In genomic region chr2:241350878-241351639, GRCh38 we compare ENCODE assay signal across 1 cellular context.
TF ChIP-seq lines count a peak whose summit lies in the region.

No MANE protein-coding gene starts in this region.

TF ChIP-seq in HepG2, 621 proteins besides CTCF, POLR2A, EP300 and RAD21 (continued from another document and continues in another):
- TF ChIP-seq TFDP1 (CRISPR knock-in tag; IDR thresholded peaks at IDR 0.05; ENCODE audit: borderline replicate concordance) (no peak), CCAR2 (optimal IDR thresholded peaks at IDR 0.05; ENCODE audit: low read depth, low read length) (no peak), DR1 (CRISPR knock-in tag; IDR thresholded peaks at IDR 0.05) (no peak), MXD3 (CRISPR knock-in tag; IDR thresholded peaks at IDR 0.05) (no peak), ZNF331 (CRISPR knock-in tag; IDR thresholded peaks at IDR 0.05) (0 out of 2 replicates have a peak, but pooled peaks have one; percentile 38), ZBTB40 (IDR thresholded peaks at IDR 0.05) (no peak), ZBTB40 (CRISPR knock-in tag; IDR thresholded peaks at IDR 0.05) (no peak), HDAC1 (CRISPR knock-in tag; IDR thresholded peaks at IDR 0.05) (peak; percentile 37; the same call in 1 of the 2 replicates), GLI4 (CRISPR knock-in tag; IDR thresholded peaks at IDR 0.05; ENCODE audit: borderline replicate concordance) (no peak), MIXL1 (CRISPR knock-in tag; IDR thresholded peaks at IDR 0.05) (peak; percentile 40; the same call in 1 of the 2 replicates), MTF2 (CRISPR knock-in tag; IDR thresholded peaks at IDR 0.05; ENCODE audit: borderline replicate concordance) (no peak), CREM (IDR thresholded peaks at IDR 0.05) (peak; percentile 63; the same call in 1 of the 2 replicates), CREM (CRISPR knock-in tag; IDR thresholded peaks at IDR 0.05) (no peak), ZNF512B (CRISPR knock-in tag; IDR thresholded peaks at IDR 0.05; ENCODE audit: borderline replicate concordance) (no peak), HNF1A (IDR thresholded peaks at IDR 0.05; ENCODE audit: low read depth) (peak; percentile 79), HNF1A (CRISPR knock-in tag; IDR thresholded peaks at IDR 0.05; ENCODE audit: borderline replicate concordance) (no peak; the same call in 1 of the 2 replicates), ZNF569 (CRISPR knock-in tag; IDR thresholded peaks at IDR 0.05; ENCODE audit: borderline replicate concordance) (no peak), ARID4A (CRISPR knock-in tag; IDR thresholded peaks at IDR 0.05; ENCODE audit: borderline replicate concordance) (no peak; the same call in 1 of the 2 replicates), ATF7-NPFF (CRISPR knock-in tag; IDR thresholded peaks at IDR 0.05; ENCODE audit: low read depth) (no peak), SP140L (CRISPR knock-in tag; IDR thresholded peaks at IDR 0.05; ENCODE audit: borderline replicate concordance) (no peak), ERF (CRISPR knock-in tag; IDR thresholded peaks at IDR 0.05) (peak; percentile 49), FOXM1 (CRISPR knock-in tag; IDR thresholded peaks at IDR 0.05) (no peak), HES4 (CRISPR knock-in tag; IDR thresholded peaks at IDR 0.05; ENCODE audit: borderline replicate concordance) (no peak), ZNF281 (CRISPR knock-in tag; IDR thresholded peaks at IDR 0.05; ENCODE audit: borderline replicate concordance) (no peak), FOXP1 (IDR thresholded peaks at IDR 0.05) (no peak), FOXP1 (CRISPR knock-in tag; IDR thresholded peaks at IDR 0.05) (peak; percentile 14; the same call in 1 of the 2 replicates)
